In the genomic region with DNA sequence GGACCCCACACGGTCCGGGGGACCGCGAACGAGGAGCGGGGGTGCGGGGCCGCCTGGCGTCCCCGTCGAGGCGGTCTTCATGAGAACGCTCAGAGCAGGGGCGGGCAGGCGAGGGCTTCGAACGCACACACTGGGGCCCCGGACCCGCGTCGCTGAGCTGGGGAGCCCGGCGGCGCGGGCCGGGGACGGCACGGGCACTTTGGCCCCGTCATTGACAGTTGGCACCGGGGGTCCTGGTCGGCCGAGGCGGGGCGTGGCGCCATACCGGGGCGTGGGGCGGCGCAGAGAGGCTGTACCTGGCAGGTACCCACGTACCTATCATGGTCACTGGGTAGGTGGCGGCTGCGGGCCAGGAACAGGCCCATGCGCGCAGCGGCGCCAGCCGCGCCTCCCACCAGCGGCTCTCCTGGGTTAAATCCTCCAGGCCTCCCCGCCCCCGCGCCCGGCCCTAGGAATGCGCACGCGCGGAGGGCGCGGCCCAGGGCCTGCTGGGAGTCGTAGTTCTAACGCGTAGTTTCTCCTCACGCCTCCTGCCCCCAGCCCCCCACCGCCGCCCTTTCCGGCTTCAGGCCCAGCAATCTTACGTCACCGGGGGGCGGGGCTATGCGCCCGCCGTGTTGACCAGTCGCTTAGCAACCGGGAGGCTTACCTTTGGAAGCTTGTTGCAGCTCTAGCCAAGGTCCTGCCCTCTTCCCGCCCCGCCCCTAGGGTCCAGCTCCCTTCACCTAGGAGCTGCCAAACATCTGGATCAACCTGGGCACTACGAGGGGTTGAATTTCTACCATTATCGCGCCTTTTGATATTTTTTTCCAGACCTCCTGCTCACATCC, we compare ENCODE assay signal across 8 cellular contexts. TPM values are rescaled to one million over a fixed set of nuclear protein-coding genes. Genes with fewer than 3 reads are reported as not detected.
A peak's percentile ranks its signal among the peaks of the same experiment; 100 is the strongest.
DNase-seq lines count a peak whose midpoint lies in the region; ATAC-seq, FAIRE-seq and TF ChIP-seq lines count a peak whose summit lies in the region.

TSS of gene PACRG (plus strand) at position 628 of the 830 bp plus-strand sequence.
TSS of gene PRKN (minus strand) at position 420 of the 830 bp plus-strand sequence.

- FAIRE-seq in urothelium cell line (lab: Jason Lieb, UNC), result peak; percentile 76

- peak; percentile 97 for DNase-seq in GM12865 (ENCODE audit: low read depth)
- DNase-seq in NCI-H1417 treated with DMSO at 0.1 percent for 48 hours (lab: John Stamatoyannopoulos, UW), result peak; percentile 98
- peak; percentile 97 for DNase-seq in T1000 (lab: John Stamatoyannopoulos, UW)
- DNase-seq in astrocyte of the hippocampus (ENCODE audit: low read depth, low spot score), result peak; percentile 100
- DNase-seq in hepatic stellate cell (ENCODE audit: low spot score), result peak; percentile 95
- DNase-seq in pulmonary artery endothelial cell (ENCODE audit: low read depth, low spot score), result peak; percentile 84
- DNase-seq in urothelium cell line (ENCODE audit: low spot score), result peak; percentile 98

- no peak for TF ChIP-seq CTCF in GM12865 (IDR thresholded peaks at IDR 0.05; ENCODE audit: insufficient read depth, low read depth, low read length, missing control alignments)

- H3K4me3 ChIP-seq in GM12865 (ENCODE audit: low read depth, low read length), result peak within 1 kb of the TSS; percentile 79

- ATAC-seq in HG02763 (IDR thresholded peaks at IDR 0.05; ENCODE audit: unreplicated experiment), result peak; percentile 97

RNA-seq across cellular contexts. Expression of gene PACRG, which starts in this region (rescaled TPM):
- total RNA-seq in pulmonary artery endothelial cell, result not detected in 2 replicates

RNA-seq across cellular contexts. Expression of gene PRKN, which starts in this region (rescaled TPM):
- 0.39 and 0.59 TPM in 2 replicates for total RNA-seq in pulmonary artery endothelial cell

Comparison
In these comparisons a context has a peak if more than half of its experiments do, and no peak if none do; other contexts are left out.
1. Peak in every context shown above with its lines: DNase-seq, ATAC-seq and H3K4me3 ChIP-seq.
2. Peak in DNase-seq in pulmonary artery endothelial cell; RNA of the genes that start here not detected or under 1 TPM.